ENCODE assay signal across 27 cellular contexts in genomic region chr20:17502105-17502504, GRCh38. TPM values are rescaled to one million over a fixed set of nuclear protein-coding genes. Genes with fewer than 3 reads are reported as not detected.
"Had no signal": no experiment of that assay in that cellular context is flagged by ENCODE, and none has a peak within 500 bp of the region (broad histone marks: within the 10 kb centered on the region; RNA-seq: fewer than 3 reads in every experiment).

No MANE protein-coding gene starts in this region.

- H3K4me3 ChIP-seq: cardiac muscle cell, MG63, Peyer's patch, SJSA1 had no signal

- H3K36me3 ChIP-seq: brain microvascular endothelial cell, cardiac muscle cell, MG63, Peyer's patch, SJSA1 had no signal

- H3K27me3 ChIP-seq: brain microvascular endothelial cell, cardiac muscle cell, MG63, Peyer's patch, SJSA1 had no signal

- H3K27ac Mint-ChIP-seq: activated B cell treated with CpG ODN at 0.5 μM for 24 hours; activated CD4-positive, alpha-beta T cell treated with anti-CD3 and anti-CD28 coated beads, Interleukin-2, amount 10 ng/mL, durations not matched to agents 24 days and 14 days; activated naive CD4-positive, alpha-beta T cell treated with anti-CD3 and anti-CD28 coated beads, Interleukin-2, amount 10 ng/mL, durations not matched to agents 7 days and 5 days; activated naive CD8-positive, alpha-beta T cell treated with anti-CD3 and anti-CD28 coated beads for 36 hours; activated T-helper 17 cell treated with anti-CD3 and anti-CD28 coated beads, Interleukin-2, amount 50 U/mL, for 72 hours had no signal

- ATAC-seq: activated T-helper 17 cell treated with anti-CD3 and anti-CD28 coated beads, Interleukin-2, amount 50 U/mL, for 72 hours; SK-N-SH treated with all-trans-retinoic acid at 6 μM for 48 hours; T-helper 17 cell had no signal

- H3K4me2 ChIP-seq: KMS-11 had no signal

- H3K9me3 Mint-ChIP-seq: activated B cell treated with CpG ODN at 0.5 μM for 24 hours; activated CD4-positive, alpha-beta T cell treated with anti-CD3 and anti-CD28 coated beads, Interleukin-2, amount 10 ng/mL, durations not matched to agents 24 days and 14 days; activated naive CD8-positive, alpha-beta T cell treated with anti-CD3 and anti-CD28 coated beads for 36 hours; activated T-helper 17 cell treated with anti-CD3 and anti-CD28 coated beads, Interleukin-2, amount 50 U/mL, for 72 hours had no signal

- H3K36me3 Mint-ChIP-seq: activated naive CD8-positive, alpha-beta T cell treated with anti-CD3 and anti-CD28 coated beads for 36 hours had no signal

- DNase-seq: activated B cell treated with CpG ODN at 0.5 μM for 24 hours; activated CD4-positive, alpha-beta T cell treated with anti-CD3 and anti-CD28 coated beads for 1 hour; activated CD4-positive, alpha-beta T cell treated with anti-CD3 and anti-CD28 coated beads, Interleukin-2, amount 10 ng/mL, durations not matched to agents 24 days and 14 days; activated CD4-positive, alpha-beta T cell treated with anti-CD3 and anti-CD28 coated beads, Interleukin-2, amount 50 U/mL, for 48 hours; activated gamma-delta T cell; activated naive CD4-positive, alpha-beta T cell treated with anti-CD3 and anti-CD28 coated beads, Interleukin-2, amount 10 ng/mL, durations not matched to agents 7 days and 5 days; activated naive CD8-positive, alpha-beta T cell treated with anti-CD3 and anti-CD28 coated beads for 36 hours; activated T-cell treated with anti-CD3 and anti-CD28 coated beads, Interleukin-2, amount 50 U/mL, for 1 hour; brain microvascular endothelial cell; MG63; MV-4-11; NCI-H1105; NCI-H1436; NCI-H1694 treated with DMSO at 0.1 percent for 48 hours; NCI-H2029 treated with DMSO at 0.1 percent for 48 hours; NCI-H510A treated with DMSO at 0.1 percent for 48 hours; NCI-H69; Peyer's patch; SHP77; SW 1271; T-helper 17 cell; T-helper 9 cell had no signal

- H3K27ac ChIP-seq: brain microvascular endothelial cell, cardiac muscle cell, KMS-11, Peyer's patch, SJSA1 had no signal

- H3K4me3 Mint-ChIP-seq: activated B cell treated with CpG ODN at 0.5 μM for 24 hours; activated CD4-positive, alpha-beta T cell treated with anti-CD3 and anti-CD28 coated beads, Interleukin-2, amount 10 ng/mL, durations not matched to agents 24 days and 14 days; activated naive CD4-positive, alpha-beta T cell treated with anti-CD3 and anti-CD28 coated beads, Interleukin-2, amount 10 ng/mL, durations not matched to agents 7 days and 5 days; activated naive CD8-positive, alpha-beta T cell treated with anti-CD3 and anti-CD28 coated beads for 36 hours; activated T-helper 17 cell treated with anti-CD3 and anti-CD28 coated beads, Interleukin-2, amount 50 U/mL, for 72 hours; T-helper 17 cell had no signal

- H3K27me3 Mint-ChIP-seq: activated naive CD8-positive, alpha-beta T cell treated with anti-CD3 and anti-CD28 coated beads for 36 hours; activated T-helper 17 cell treated with anti-CD3 and anti-CD28 coated beads, Interleukin-2, amount 50 U/mL, for 72 hours; T-helper 17 cell had no signal

- H3K9me3 ChIP-seq: MG63, Peyer's patch, SJSA1 had no signal

- H3K9ac ChIP-seq: KMS-11 had no signal

RNA-seq across cellular contexts. Expression of gene BFSP1, which starts 29.1 kb away (rescaled TPM):
- total RNA-seq: activated B cell treated with CpG ODN at 0.5 μM for 24 hours had no signal
